1 cellular context compared by ENCODE assay signal in genomic region chr10:22634606-22635467, GRCh38.
A peak's percentile ranks its signal among the peaks of the same experiment; 100 is the strongest.
TF ChIP-seq lines count a peak whose summit lies in the region.

No MANE protein-coding gene starts in this region.

TF ChIP-seq in K562, 482 proteins besides CTCF, POLR2A, EP300 and RAD21 (continued from another document):
- TF ChIP-seq, protein P1, sequence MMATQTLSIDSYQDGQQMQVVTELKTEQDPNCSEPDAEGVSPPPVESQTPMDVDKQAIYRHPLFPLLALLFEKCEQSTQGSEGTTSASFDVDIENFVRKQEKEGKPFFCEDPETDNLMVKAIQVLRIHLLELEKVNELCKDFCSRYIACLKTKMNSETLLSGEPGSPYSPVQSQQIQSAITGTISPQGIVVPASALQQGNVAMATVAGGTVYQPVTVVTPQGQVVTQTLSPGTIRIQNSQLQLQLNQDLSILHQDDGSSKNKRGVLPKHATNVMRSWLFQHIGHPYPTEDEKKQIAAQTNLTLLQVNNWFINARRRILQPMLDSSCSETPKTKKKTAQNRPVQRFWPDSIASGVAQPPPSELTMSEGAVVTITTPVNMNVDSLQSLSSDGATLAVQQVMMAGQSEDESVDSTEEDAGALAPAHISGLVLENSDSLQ (IDR thresholded peaks at IDR 0.05) = peak; percentile 83
- TF ChIP-seq, protein P2, sequence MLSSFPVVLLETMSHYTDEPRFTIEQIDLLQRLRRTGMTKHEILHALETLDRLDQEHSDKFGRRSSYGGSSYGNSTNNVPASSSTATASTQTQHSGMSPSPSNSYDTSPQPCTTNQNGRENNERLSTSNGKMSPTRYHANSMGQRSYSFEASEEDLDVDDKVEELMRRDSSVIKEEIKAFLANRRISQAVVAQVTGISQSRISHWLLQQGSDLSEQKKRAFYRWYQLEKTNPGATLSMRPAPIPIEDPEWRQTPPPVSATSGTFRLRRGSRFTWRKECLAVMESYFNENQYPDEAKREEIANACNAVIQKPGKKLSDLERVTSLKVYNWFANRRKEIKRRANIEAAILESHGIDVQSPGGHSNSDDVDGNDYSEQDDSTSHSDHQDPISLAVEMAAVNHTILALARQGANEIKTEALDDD (IDR thresholded peaks at IDR 0.05) = 0 out of 2 replicates have a peak, but pooled peaks have one; percentile 40
- TF ChIP-seq FOXK1 (CRISPR knock-in tag; IDR thresholded peaks at IDR 0.05; ENCODE audit: borderline replicate concordance) = no peak
- peak; percentile 92 for TF ChIP-seq MEIS2 (IDR thresholded peaks at IDR 0.05; ENCODE audit: partially characterized antibody)
